16 cellular contexts compared by ENCODE assay signal in the genomic region with DNA sequence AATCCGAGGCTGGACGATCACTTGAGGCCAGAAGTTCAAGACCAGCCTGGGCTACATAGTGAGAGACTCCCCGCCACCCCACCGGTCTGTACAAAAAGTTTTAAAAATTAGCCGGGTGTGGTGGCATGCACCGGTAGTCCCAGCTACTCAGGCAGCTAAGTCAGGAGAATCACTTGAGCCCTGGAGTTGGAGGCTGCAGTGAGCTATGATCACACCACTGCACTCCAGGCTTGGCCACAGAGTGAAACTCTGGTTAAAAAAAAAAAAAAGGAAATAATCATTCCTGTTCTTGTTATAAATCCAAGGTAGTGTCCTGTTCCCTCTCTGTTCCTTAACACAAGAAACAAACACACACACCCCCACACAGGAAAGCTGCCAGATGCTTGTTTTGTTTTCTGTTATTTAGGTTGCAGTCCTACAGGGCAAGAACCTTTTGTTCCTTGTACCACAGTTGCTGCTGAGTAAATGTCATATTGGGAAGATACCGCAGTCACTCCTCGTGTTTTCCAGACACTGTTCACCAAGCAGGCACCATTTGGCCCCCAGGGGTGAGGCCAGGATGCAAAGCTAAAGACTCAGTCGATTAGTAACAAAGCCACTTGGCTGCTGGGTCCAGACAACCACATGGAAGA. TPM values are rescaled to one million over a fixed set of nuclear protein-coding genes. Genes with fewer than 3 reads are reported as not detected.
DNase-seq lines count a peak whose midpoint lies in the region; ATAC-seq and TF ChIP-seq lines count a peak whose summit lies in the region.
"Had no signal": no experiment of that assay in that cellular context is flagged by ENCODE, and none has a peak within 500 bp of the region (broad histone marks: within the 10 kb centered on the region; RNA-seq: fewer than 3 reads in every experiment).

No MANE protein-coding gene starts in this region.

- H2AK5ac ChIP-seq in trophoblast cell (ENCODE audit: low read length): no peak overlapping the region

- H3K23ac ChIP-seq in trophoblast cell (ENCODE audit: low read length): no peak overlapping the region

- no peak overlapping the region for H2BK120ac ChIP-seq in trophoblast cell (ENCODE audit: insufficient read depth, low read length, poor library complexity)

- no CpG with 5 or more reads among the region's 9 CpGs for WGBS in trophoblast cell (ENCODE audit: extremely low coverage, insufficient coverage, insufficient read length)

- H3K14ac ChIP-seq in trophoblast cell (ENCODE audit: low read length): no peak overlapping the region

- no peak for TF ChIP-seq POLR2A in vagina (IDR thresholded peaks at IDR 0.05)

- no peak overlapping the region for H3K18ac ChIP-seq in trophoblast cell (ENCODE audit: low read length)

- no peak overlapping the region for H3K27ac ChIP-seq in BLaER1
- no peak overlapping the region for H3K27ac ChIP-seq in trophoblast cell (ENCODE audit: low read depth, low read length)
- no peak overlapping the region for H3K27ac ChIP-seq in vagina

- H4K20me1 ChIP-seq in BLaER1: peaks cover 27% of the 10 kb centered on the region; the same call in 1 of the 2 replicates

- H3K4me3 ChIP-seq in BLaER1 (no peak overlapping the region), foreskin fibroblast (ENCODE audit: low read depth in 1 of 2, low read length in 2 of 2) (no peak overlapping the region), trophoblast cell (ENCODE audit: low read depth, low read length) (no peak overlapping the region), vagina (no peak overlapping the region)

- H3K4me1 ChIP-seq in BLaER1 (peaks cover 13% of the 10 kb centered on the region), trophoblast cell (ENCODE audit: control insufficient read depth in 1 of 2, insufficient read depth in 2 of 2, low read length in 2 of 2) (peaks cover 3 to 5% of the 10 kb centered on the region in 2 experiments), vagina (peaks cover 9% of the 10 kb centered on the region)

- no peaks in the 10 kb centered on the region for H3K79me1 ChIP-seq in trophoblast cell (ENCODE audit: low read length)

- H4K8ac ChIP-seq in trophoblast cell (ENCODE audit: low read depth, low read length): no peak overlapping the region

- intact Hi-C loops in vagina (cut with DNase I): no loop called here

- H3K79me2 ChIP-seq in trophoblast cell (ENCODE audit: control insufficient read depth, insufficient read depth, low read length, poor library complexity): peaks cover 2% of the 10 kb centered on the region

- H3K4ac ChIP-seq in trophoblast cell (ENCODE audit: low read depth, low read length): no peak overlapping the region

- no peak for ATAC-seq in stimulated activated naive CD8-positive, alpha-beta T cell treated with anti-CD3 and anti-CD28 coated beads, Interleukin-15, Interleukin-2, amounts not matched to agents 100 U/mL and 50 U/mL, for 24 hours
- ATAC-seq in HG03196 (IDR thresholded peaks at IDR 0.05; ENCODE audit: unreplicated experiment): no peak

- no peak overlapping the region for H2AFZ ChIP-seq in trophoblast cell (ENCODE audit: insufficient read depth, low read length, poor library complexity)

- DNase-seq in astrocyte of the hippocampus (ENCODE audit: low read depth, low spot score) (peak; percentile 63), foreskin fibroblast (peak; percentile 53 to 60), trophoblast cell (no peak), vagina (ENCODE audit: extremely low spot score in 2 of 2) (no peak)
- DNase-seq in stimulated activated naive CD8-positive, alpha-beta T cell treated with anti-CD3 and anti-CD28 coated beads, Interleukin-15, Interleukin-2, amounts not matched to agents 100 U/mL and 50 U/mL, for 24 hours: no peak
- no peak for DNase-seq in activated CD4-positive, alpha-beta T cell treated with anti-CD3 and anti-CD28 coated beads, Interleukin-2, amount 50 U/mL, for 4 hours
- DNase-seq: amniotic stem cell, DMS153, natural killer cell, NCI-H2029, NCI-H748 treated with DMSO at 0.1 percent for 48 hours had no signal

- H4K91ac ChIP-seq in trophoblast cell (ENCODE audit: low read depth, low read length): peak overlapping the region; percentile 31

- H3K9me3 ChIP-seq in BLaER1 (no peaks in the 10 kb centered on the region), trophoblast cell (ENCODE audit: insufficient read depth, low read depth, low read length) (no peaks in the 10 kb centered on the region), vagina (no peaks in the 10 kb centered on the region)
- H3K9me3 ChIP-seq: stomach had no signal

- no peak overlapping the region for H2BK12ac ChIP-seq in trophoblast cell (ENCODE audit: low read length)

- H3K36me3 ChIP-seq in BLaER1 (peaks cover 39% of the 10 kb centered on the region), trophoblast cell (ENCODE audit: control insufficient read depth in 1 of 2, insufficient read depth in 2 of 2, low read length in 2 of 2) (peaks cover 6 to 7% of the 10 kb centered on the region in 2 experiments), vagina (no peaks in the 10 kb centered on the region)

- H3K9ac ChIP-seq in BLaER1: no peak overlapping the region
- H3K9ac ChIP-seq in trophoblast cell (ENCODE audit: low read length): no peak overlapping the region

- no peak overlapping the region for H4K12ac ChIP-seq in trophoblast cell (ENCODE audit: low read depth, low read length)

- H3K27me3 ChIP-seq in BLaER1: peaks cover 29% of the 10 kb centered on the region
- H3K27me3 ChIP-seq in trophoblast cell (ENCODE audit: insufficient read depth, low read length): no peaks in the 10 kb centered on the region
- H3K27me3 ChIP-seq in vagina: no peaks in the 10 kb centered on the region
- H3K27me3 ChIP-seq: stomach had no signal

- 0 out of 2 replicates have a peak overlapping the region, but pooled peaks have one; percentile 84 for H3K4me2 ChIP-seq in BLaER1
- H3K4me2 ChIP-seq in trophoblast cell (ENCODE audit: low read length): no peak overlapping the region

- TF ChIP-seq CTCF in foreskin fibroblast (IDR thresholded peaks at IDR 0.05; ENCODE audit: low read depth, low read length) (no peak), vagina (IDR thresholded peaks at IDR 0.05) (no peak)

- no peak overlapping the region for H2BK5ac ChIP-seq in trophoblast cell (ENCODE audit: low read depth, low read length, poor library complexity)

RNA-seq across cellular contexts. Expression of gene ASIP, which starts 28.9 kb away (rescaled TPM):
- polyA plus RNA-seq in trophoblast cell (2013): 0.11 TPM in 1 of 2 replicates, not detected in the other
- not detected for total RNA-seq in vagina
- total RNA-seq: glomerular endothelial cell, natural killer cell, stomach had no signal
- polyA plus RNA-seq: keratinocyte had no signal

RNA-seq across cellular contexts. Expression of gene AHCY, which starts 33.0 kb away (rescaled TPM):
- 100 and 105 TPM in 2 replicates for polyA plus RNA-seq in trophoblast cell (2013)
- 98.2 TPM for total RNA-seq in vagina

Comparison
In these comparisons a context has a peak if more than half of its experiments do, and no peak if none do; other contexts are left out.
1. DNase-seq: peak in astrocyte of the hippocampus (single experiment) and foreskin fibroblast (2 of 2); none in trophoblast cell (0 of 2), stimulated activated naive CD8-positive, alpha-beta T cell treated with anti-CD3 and anti-CD28 coated beads, Interleukin-15, Interleukin-2, amounts not matched to agents 100 U/mL and 50 U/mL, for 24 hours (single experiment), vagina (0 of 2) and activated CD4-positive, alpha-beta T cell treated with anti-CD3 and anti-CD28 coated beads, Interleukin-2, amount 50 U/mL, for 4 hours (0 of 2).